Comparison of ENCODE assay signal across 8 cellular contexts in the genomic region with DNA sequence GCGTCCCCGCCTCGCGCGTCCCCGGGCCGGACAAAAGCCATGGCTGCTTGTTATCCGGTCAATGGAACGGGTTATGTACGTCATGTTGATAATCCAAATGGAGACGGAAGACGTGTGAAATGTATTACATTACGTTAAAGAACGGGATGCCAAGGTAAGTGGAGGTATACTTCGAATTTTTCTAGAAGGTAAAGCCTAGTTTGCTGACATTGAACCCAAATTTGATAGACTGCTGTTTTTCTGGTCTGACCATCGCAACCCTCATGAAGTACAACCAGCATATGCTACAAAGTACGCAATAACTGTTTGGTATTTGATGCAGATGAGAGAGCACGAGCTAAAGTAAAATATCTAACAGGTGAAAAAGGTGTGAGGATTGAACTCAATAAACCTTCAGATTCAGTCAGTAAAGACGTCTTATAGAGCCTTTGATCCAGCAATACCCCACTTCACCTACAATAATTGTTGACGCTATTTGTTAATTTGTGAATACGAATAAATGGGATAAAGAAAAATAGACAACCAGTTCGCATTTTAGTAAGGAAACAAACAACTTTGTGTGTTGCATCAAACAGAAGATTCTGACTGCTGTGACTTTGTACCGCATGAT. TPM values are rescaled to one million over a fixed set of nuclear protein-coding genes. Genes with fewer than 3 reads are reported as not detected.
DNase-seq lines count a peak whose midpoint lies in the region; ATAC-seq, FAIRE-seq and TF ChIP-seq lines count a peak whose summit lies in the region.

No MANE protein-coding gene starts in this region.

- no peaks in the 10 kb centered on the region for H3K9me3 ChIP-seq in CD4-positive, alpha-beta memory T cell (ENCODE audit: control insufficient read depth in 1 of 2, low read length in 2 of 2)
- H3K9me3 ChIP-seq in OCI-LY7 (ENCODE audit: low read length) (no peaks in the 10 kb centered on the region), endothelial cell of umbilical vein (replicated peaks; ENCODE audit: control insufficient read depth, insufficient read depth, low read length) (no peaks in the 10 kb centered on the region), neuron (ENCODE audit: low read length) (no peaks in the 10 kb centered on the region)

- H3K27ac Mint-ChIP-seq in CD4-positive, alpha-beta memory T cell, result peak overlapping the region; percentile 65 to 92 (median 88)

- FAIRE-seq in endothelial cell of umbilical vein (lab: Jason Lieb, UNC), result no peak

- peaks cover 14% of the 10 kb centered on the region for H3K36me3 ChIP-seq in CD4-positive, alpha-beta memory T cell (ENCODE audit: insufficient read depth, low read length)
- peaks cover 36% of the 10 kb centered on the region; the same call in 1 of the 2 replicates for H3K36me3 ChIP-seq in OCI-LY7 (ENCODE audit: insufficient read depth, low read length)
- peaks cover 0 to 2% of the 10 kb centered on the region in 2 experiments for H3K36me3 ChIP-seq in endothelial cell of umbilical vein (ENCODE audit: control insufficient read depth in 2 of 2, extremely low read depth in 1 of 2, insufficient read depth in 2 of 2, low read length in 2 of 2)
- H3K36me3 ChIP-seq in neuron (ENCODE audit: insufficient read depth, low read length), result peaks cover 22% of the 10 kb centered on the region

- POLR2A ChIA-PET in CD4-positive, alpha-beta memory T cell (lab: Charles Lee; ENCODE audit: partially characterized antibody), result interaction anchor here (0.6 to 7.2 kb wide), 16 partner anchors 9 to 115 kb away, joined by 3 to 101 read pairs (median 6); a partner anchor contains a TSS
- POLR2A ChIA-PET in OCI-LY7 (lab: Charles Lee), result no interaction called here
- POLR2A ChIA-PET in endothelial cell of umbilical vein (lab: Charles Lee), result no interaction called here

- no peak for TF ChIP-seq POLR2A in endothelial cell of umbilical vein (IDR thresholded peaks at IDR 0.05; ENCODE audit: low read depth, low read length)

- ATAC-seq in HG02938 (IDR thresholded peaks at IDR 0.05; ENCODE audit: unreplicated experiment) (no peak), HG03175 (IDR thresholded peaks at IDR 0.05; ENCODE audit: unreplicated experiment) (no peak), HG02571 (IDR thresholded peaks at IDR 0.05; ENCODE audit: unreplicated experiment) (no peak)

- peaks cover 22% of the 10 kb centered on the region; the same call in 1 of the 2 replicates for H3K79me2 ChIP-seq in OCI-LY7 (ENCODE audit: insufficient read depth, low read depth, low read length)
- peaks cover 12% of the 10 kb centered on the region for H3K79me2 ChIP-seq in endothelial cell of umbilical vein (ENCODE audit: control insufficient read depth, insufficient read depth, low read length)

- H3K9me3 Mint-ChIP-seq in CD4-positive, alpha-beta memory T cell, result no peaks in the 10 kb centered on the region

- DNase-seq in CD4-positive, alpha-beta memory T cell, result no peak
- no peak for DNase-seq in OCI-LY7 (ENCODE audit: low spot score)
- DNase-seq in endothelial cell of umbilical vein (ENCODE audit: low read depth, low spot score), result no peak
- no peak for DNase-seq in middle frontal gyrus (ENCODE audit: extremely low spot score, low spot score)

- H3K4me3 ChIP-seq in CD4-positive, alpha-beta memory T cell (ENCODE audit: low read length in 2 of 2), result peak overlapping the region; percentile 63 to 91
- peak overlapping the region; percentile 76 for H3K4me3 ChIP-seq in OCI-LY7 (ENCODE audit: low read depth, low read length, poor library complexity, severe bottlenecking)
- peak overlapping the region; percentile 10 to 66 (median 44) for H3K4me3 ChIP-seq in endothelial cell of umbilical vein (replicated peaks in 1 of 3; ENCODE audit: insufficient read depth in 1 of 3, low read depth in 1 of 3, low read length in 3 of 3)
- H3K4me3 ChIP-seq in neuron (ENCODE audit: low read length), result peak overlapping the region; percentile 60

- peak overlapping the region; percentile 84 to 95 (median 89) for H3K4me3 Mint-ChIP-seq in CD4-positive, alpha-beta memory T cell

- H3K27me3 Mint-ChIP-seq in CD4-positive, alpha-beta memory T cell, result no peaks in the 10 kb centered on the region

- no peaks in the 10 kb centered on the region for H3K27me3 ChIP-seq in CD4-positive, alpha-beta memory T cell (ENCODE audit: insufficient read depth, low read length)
- H3K27me3 ChIP-seq in endothelial cell of umbilical vein (ENCODE audit: control insufficient read depth in 2 of 2, insufficient read depth in 2 of 2, low read length in 2 of 2), result no peaks in the 10 kb centered on the region
- no peaks in the 10 kb centered on the region for H3K27me3 ChIP-seq in neuron (ENCODE audit: insufficient read depth, low read length)

- peak overlapping the region; percentile 75 for H3K27ac ChIP-seq in CD4-positive, alpha-beta memory T cell (ENCODE audit: low read depth, low read length)
- H3K27ac ChIP-seq in OCI-LY7 (ENCODE audit: low read depth, low read length, poor library complexity, severe bottlenecking) (no peak overlapping the region), endothelial cell of umbilical vein (ENCODE audit: insufficient read depth, low read depth, low read length) (peak overlapping the region; percentile 12)

- peaks cover 12 to 34% of the 10 kb centered on the region in 2 donors for H3K36me3 Mint-ChIP-seq in CD4-positive, alpha-beta memory T cell

- H3K4me2 ChIP-seq in OCI-LY7 (ENCODE audit: low read length), result peak overlapping the region; percentile 95
- peak overlapping the region; percentile 90 for H3K4me2 ChIP-seq in endothelial cell of umbilical vein (ENCODE audit: insufficient read depth, low read length)

- H3K9me1 ChIP-seq in endothelial cell of umbilical vein (replicated peaks; ENCODE audit: control insufficient read depth, extremely low read depth, insufficient read depth, low read length), result no peaks in the 10 kb centered on the region

- BruUV-seq in OCI-LY7 (replicated peaks; lab: Mats Ljungman, UMichigan) (no TSS peak), endothelial cell of umbilical vein (replicated peaks; lab: Mats Ljungman, UMichigan) (no TSS peak)

- intact Hi-C loops in CD4-positive, alpha-beta memory T cell (cut with micrococcal nuclease), result no loop called here
- intact Hi-C loops in OCI-LY7 (cut with micrococcal nuclease; ENCODE audit: unreplicated experiment) (no loop called here), endothelial cell of umbilical vein (cut with micrococcal nuclease) (no loop called here)

- peak overlapping the region; percentile 67 for H3K9ac ChIP-seq in endothelial cell of umbilical vein (replicated peaks; ENCODE audit: extremely low read depth, insufficient read depth, low read length)

- TF ChIP-seq CTCF in OCI-LY7 (conservative IDR thresholded peaks at IDR 0.05; ENCODE audit: low read length) (no peak), endothelial cell of umbilical vein (IDR thresholded peaks at IDR 0.05; ENCODE audit: extremely low read depth in 1 of 2, insufficient read depth in 1 of 2, low read depth in 1 of 2, low read length in 2 of 2) (no peak)

- dilution Hi-C loops in endothelial cell of umbilical vein (cut with MboI; ENCODE audit: extremely low pct_ligation_motif_present, low sequenced_read_pairs), result no loop called here

- H4K20me1 ChIP-seq in OCI-LY7 (ENCODE audit: insufficient read depth, low read length) (peaks cover 14% of the 10 kb centered on the region; the same call in 1 of the 2 replicates), endothelial cell of umbilical vein (replicated peaks; ENCODE audit: control insufficient read depth, extremely low read depth, insufficient read depth, low read length) (no peaks in the 10 kb centered on the region)

- H3K4me1 ChIP-seq in CD4-positive, alpha-beta memory T cell (ENCODE audit: insufficient read depth, low read length), result peaks cover 40% of the 10 kb centered on the region
- H3K4me1 ChIP-seq in OCI-LY7 (ENCODE audit: insufficient read depth, low read length, poor library complexity, severe bottlenecking), result peaks cover 40% of the 10 kb centered on the region
- H3K4me1 ChIP-seq in endothelial cell of umbilical vein (ENCODE audit: control insufficient read depth, extremely low read depth, insufficient read depth, low read length), result peaks cover 26% of the 10 kb centered on the region
- peaks cover 17% of the 10 kb centered on the region for H3K4me1 ChIP-seq in neuron (ENCODE audit: insufficient read depth, low read length)

- H2AFZ ChIP-seq in OCI-LY7 (ENCODE audit: low read length), result no peak overlapping the region; the same call in 1 of the 2 replicates
- peak overlapping the region; percentile 51 for H2AFZ ChIP-seq in endothelial cell of umbilical vein (ENCODE audit: low read depth, low read length)
- peak overlapping the region; percentile 29 for H2AFZ ChIP-seq in neuron (ENCODE audit: low read depth, low read length)

- no peaks in the 10 kb centered on the region for H3K9me2 ChIP-seq in OCI-LY7 (ENCODE audit: insufficient read depth, low read length)

- H3K4me1 Mint-ChIP-seq in CD4-positive, alpha-beta memory T cell, result peaks cover 28 to 56% (median 44%) of the 10 kb centered on the region in 4 donors

- CTCF ChIA-PET in CD4-positive, alpha-beta memory T cell (lab: Charles Lee; ENCODE audit: partially characterized antibody), result interaction anchor here (1.3 to 3.3 kb wide), 8 partner anchors 10 to 294 kb away, joined by 3 to 22 read pairs (median 6); a partner anchor contains a TSS
- CTCF ChIA-PET in OCI-LY7 (lab: Charles Lee; ENCODE audit: unreplicated experiment) (interaction anchor here (1.0 kb wide), 1 partner anchor 33 kb away, joined by 4 read pairs; no protein-coding TSS in a partner anchor), endothelial cell of umbilical vein (lab: Charles Lee) (interaction anchor here (0.6 to 4.7 kb wide), 4 partner anchors 20 to 387 kb away, joined by 3 to 25 read pairs (median 6); a partner anchor contains a TSS)

RNA-seq across cellular contexts. Expression of a gene that starts 19.8 kb away (rescaled TPM):
- 10 to 100 TPM; 39.4 to 42.5 TPM for total RNA-seq in CD4-positive, alpha-beta memory T cell
- 10 to 100 TPM; 13.3 to 18.4 TPM for polyA plus RNA-seq in CD4-positive, alpha-beta memory T cell
- total RNA-seq in OCI-LY7 (2014; rRNA removed; shearing (Covaris generic)), result 29.7 and 38.1 TPM in 2 replicates
- total RNA-seq in OCI-LY7 (2022), result 28.7 TPM in 2 replicates
- total RNA-seq in endothelial cell of umbilical vein, result 28.2 and 29.1 TPM in 2 replicates
- 25.6 and 29.0 TPM in 2 replicates for polyA plus RNA-seq in endothelial cell of umbilical vein
- polyA plus RNA-seq in endothelial cell of umbilical vein (2011; cell fraction: cytosol; rRNA removed), result 19.0 and 19.9 TPM in 2 replicates
- 73.5 and 76.7 TPM in 2 replicates for polyA plus RNA-seq in endothelial cell of umbilical vein (2011; cell fraction: nucleus; rRNA removed)
- 12.9 and 21.8 TPM in 2 replicates for polyA plus RNA-seq in endothelial cell of umbilical vein (2012)
- 31.8 and 40.5 TPM in 2 replicates for polyA minus RNA-seq in endothelial cell of umbilical vein
- 19.7 TPM for polyA minus RNA-seq in endothelial cell of umbilical vein (2011; cell fraction: cytosol; rRNA and poly(A)+ RNA removed)
- polyA minus RNA-seq in endothelial cell of umbilical vein (2011; cell fraction: nucleus; rRNA and poly(A)+ RNA removed), result 24.3 and 36.3 TPM in 2 replicates

RNA-seq across cellular contexts. Expression of a gene that starts 23.7 kb away (rescaled TPM):
- total RNA-seq in CD4-positive, alpha-beta memory T cell, result 1 to 10 TPM; 2.4 to 2.5 TPM
- polyA plus RNA-seq in CD4-positive, alpha-beta memory T cell, result 1 to 10 TPM; 4.0 to 4.1 TPM
- total RNA-seq in OCI-LY7 (2014; rRNA removed; shearing (Covaris generic)), result 5.3 and 10.3 TPM in 2 replicates
- total RNA-seq in OCI-LY7 (2022), result 6.6 and 8.7 TPM in 2 replicates
- 9.6 and 9.8 TPM in 2 replicates for total RNA-seq in endothelial cell of umbilical vein
- polyA plus RNA-seq in endothelial cell of umbilical vein, result 7.8 and 10.3 TPM in 2 replicates
- polyA plus RNA-seq in endothelial cell of umbilical vein (2011; cell fraction: cytosol; rRNA removed), result 5.2 and 6.7 TPM in 2 replicates
- polyA plus RNA-seq in endothelial cell of umbilical vein (2011; cell fraction: nucleus; rRNA removed), result 1.8 and 2.0 TPM in 2 replicates
- 5.2 and 7.0 TPM in 2 replicates for polyA plus RNA-seq in endothelial cell of umbilical vein (2012)
- polyA minus RNA-seq in endothelial cell of umbilical vein, result 0.45 and 1.4 TPM in 2 replicates
- polyA minus RNA-seq in endothelial cell of umbilical vein (2011; cell fraction: cytosol; rRNA and poly(A)+ RNA removed), result not detected
- polyA minus RNA-seq in endothelial cell of umbilical vein (2011; cell fraction: nucleus; rRNA and poly(A)+ RNA removed), result 0.63 and 0.91 TPM in 2 replicates

RNA-seq across cellular contexts. Expression of a gene that starts 33.5 kb away (rescaled TPM):
- 10 to 100 TPM; 11.4 to 14.1 TPM for total RNA-seq in CD4-positive, alpha-beta memory T cell
- polyA plus RNA-seq in CD4-positive, alpha-beta memory T cell, result 1 to 10 TPM; 3.3 to 4.5 TPM
- 12.4 and 21.7 TPM in 2 replicates for total RNA-seq in OCI-LY7 (2014; rRNA removed; shearing (Covaris generic))
- total RNA-seq in OCI-LY7 (2022) (12.0 and 12.1 TPM in 2 replicates), endothelial cell of umbilical vein (13.5 TPM in 2 replicates)
- polyA plus RNA-seq in endothelial cell of umbilical vein, result 11.3 and 12.9 TPM in 2 replicates
- 15.3 and 16.2 TPM in 2 replicates for polyA plus RNA-seq in endothelial cell of umbilical vein (2011; cell fraction: cytosol; rRNA removed)
- 13.3 and 14.3 TPM in 2 replicates for polyA plus RNA-seq in endothelial cell of umbilical vein (2011; cell fraction: nucleus; rRNA removed)
- polyA plus RNA-seq in endothelial cell of umbilical vein (2012), result 12.4 and 19.0 TPM in 2 replicates
- polyA minus RNA-seq in endothelial cell of umbilical vein, result 14.5 and 21.9 TPM in 2 replicates
- polyA minus RNA-seq in endothelial cell of umbilical vein (2011; cell fraction: cytosol; rRNA and poly(A)+ RNA removed), result 3.9 TPM
- polyA minus RNA-seq in endothelial cell of umbilical vein (2011; cell fraction: nucleus; rRNA and poly(A)+ RNA removed), result 10.0 and 12.6 TPM in 2 replicates
